ENCODE assay signal across 19 cellular contexts in the genomic region with DNA sequence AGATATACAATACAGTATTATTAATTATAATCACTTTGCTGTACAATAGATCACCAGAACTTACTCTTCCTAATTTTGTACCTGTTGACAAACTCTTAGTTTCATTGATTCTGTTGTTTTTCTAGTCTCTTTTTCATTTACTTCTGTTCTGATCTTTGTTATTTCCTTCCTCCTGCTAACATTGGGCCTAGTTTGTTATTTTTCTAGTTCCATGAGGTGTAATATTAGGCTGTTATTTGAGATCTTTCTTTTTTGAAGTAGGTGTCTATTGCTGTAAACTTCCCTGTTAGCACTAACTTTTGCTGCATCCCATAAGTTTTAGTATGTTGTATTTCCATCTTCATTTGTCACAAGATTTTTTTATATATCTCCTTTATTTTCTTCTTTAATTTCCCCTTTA. TPM values are rescaled to one million over a fixed set of nuclear protein-coding genes. Genes with fewer than 3 reads are reported as not detected.
DNase-seq lines count a peak whose midpoint lies in the region; ATAC-seq and TF ChIP-seq lines count a peak whose summit lies in the region.
"Had no signal": no experiment of that assay in that cellular context is flagged by ENCODE, and none has a peak within 500 bp of the region (broad histone marks: within the 10 kb centered on the region; RNA-seq: fewer than 3 reads in every experiment).

No MANE protein-coding gene starts in this region.

- H3K36me3 ChIP-seq in left lung (no peaks in the 10 kb centered on the region), skeletal muscle tissue (ENCODE audit: control insufficient read depth in 3 of 3, insufficient read depth in 3 of 3, low read length in 3 of 3) (no peaks in the 10 kb centered on the region), aorta (ENCODE audit: control insufficient read depth in 1 of 2, insufficient read depth in 2 of 2, low read length in 1 of 2) (no peaks in the 10 kb centered on the region)
- H3K36me3 ChIP-seq: MG63 had no signal

- no TSS peak for BruUV-seq in Calu3 (replicated peaks; lab: Mats Ljungman, UMichigan)

- no peak for ATAC-seq in activated naive CD8-positive, alpha-beta T cell treated with anti-CD3 and anti-CD28 coated beads, Interleukin-2, amount 50 U/mL, for 24 hours
- ATAC-seq in left lung (no peak), GM18870 (IDR thresholded peaks at IDR 0.05; ENCODE audit: unreplicated experiment) (no peak), aorta (ENCODE audit: low FRiP score) (no peak), HG02973 (IDR thresholded peaks at IDR 0.05; ENCODE audit: unreplicated experiment) (no peak)
- no peak for ATAC-seq in activated T-helper 17 cell treated with anti-CD3 and anti-CD28 coated beads, Interleukin-2, amount 50 U/mL, for 72 hours (replicated peaks)
- ATAC-seq: activated naive CD4-positive, alpha-beta T cell treated with anti-CD3 and anti-CD28 coated beads, Interleukin-2, amount 50 U/mL, for 72 hours; naive thymus-derived CD4-positive, alpha-beta T cell had no signal

- DNase-seq in Calu3 (no peak), left lung (no peak), aorta (no peak)
- no peak for DNase-seq in activated naive CD8-positive, alpha-beta T cell treated with anti-CD3 and anti-CD28 coated beads, Interleukin-2, amount 50 U/mL, for 24 hours
- DNase-seq: activated CD4-positive, CD25-positive, alpha-beta regulatory T cell; activated CD8-positive, alpha-beta memory T cell treated with anti-CD3 and anti-CD28 coated beads, Interleukin-2, amount 50 U/mL, for 48 hours; cerebellar nuclear complex; DMS79; GOT3; kidney; MG63; naive thymus-derived CD4-positive, alpha-beta T cell; NCI-H2081 treated with DMSO at 0.1 percent for 48 hours; stimulated activated CD4-positive, alpha-beta T cell treated with anti-CD3 and anti-CD28 coated beads, Interleukin-2, amount 100 ng/mL, for 48 hours had no signal

- no peaks in the 10 kb centered on the region for H3K27me3 ChIP-seq in left lung
- H3K27me3 ChIP-seq in skeletal muscle tissue (ENCODE audit: control insufficient read depth in 3 of 3, insufficient read depth in 3 of 3, low read length in 3 of 3): no peaks in the 10 kb centered on the region
- no peaks in the 10 kb centered on the region for H3K27me3 ChIP-seq in aorta (ENCODE audit: control insufficient read depth in 1 of 2, insufficient read depth in 2 of 2, low read length in 1 of 2)
- H3K27me3 ChIP-seq: MG63 had no signal

- H3K9me3 Mint-ChIP-seq in Calu3 (ENCODE audit: low read depth, unreplicated experiment): no peaks in the 10 kb centered on the region
- no peaks in the 10 kb centered on the region for H3K9me3 Mint-ChIP-seq in activated naive CD8-positive, alpha-beta T cell treated with anti-CD3 and anti-CD28 coated beads, Interleukin-2, amount 50 U/mL, for 24 hours
- H3K9me3 Mint-ChIP-seq in activated T-helper 17 cell treated with anti-CD3 and anti-CD28 coated beads, Interleukin-2, amount 50 U/mL, for 72 hours: no peaks in the 10 kb centered on the region
- H3K9me3 Mint-ChIP-seq: activated naive CD4-positive, alpha-beta T cell treated with anti-CD3 and anti-CD28 coated beads, Interleukin-2, amount 50 U/mL, for 72 hours; naive thymus-derived CD4-positive, alpha-beta T cell had no signal

- peak overlapping the region in 1 of 2 donors; percentile 44 for H3K4me3 ChIP-seq in left lung
- no peak overlapping the region for H3K4me3 ChIP-seq in skeletal muscle tissue (ENCODE audit: low read length in 3 of 3)
- H3K4me3 ChIP-seq in aorta (ENCODE audit: low read length in 2 of 2): no peak overlapping the region
- H3K4me3 ChIP-seq: MG63 had no signal

- no peak overlapping the region for H3K4me3 Mint-ChIP-seq in Calu3 (ENCODE audit: low read depth, unreplicated experiment)
- no peak overlapping the region for H3K4me3 Mint-ChIP-seq in activated naive CD8-positive, alpha-beta T cell treated with anti-CD3 and anti-CD28 coated beads, Interleukin-2, amount 50 U/mL, for 24 hours
- H3K4me3 Mint-ChIP-seq in activated T-helper 17 cell treated with anti-CD3 and anti-CD28 coated beads, Interleukin-2, amount 50 U/mL, for 72 hours: no peak overlapping the region

- CTCF ChIA-PET in Calu3 (lab: Charles Lee): no interaction called here

- H3K27me3 Mint-ChIP-seq in Calu3 (ENCODE audit: unreplicated experiment): no peaks in the 10 kb centered on the region
- H3K27me3 Mint-ChIP-seq in activated naive CD8-positive, alpha-beta T cell treated with anti-CD3 and anti-CD28 coated beads, Interleukin-2, amount 50 U/mL, for 24 hours: no peaks in the 10 kb centered on the region
- H3K27me3 Mint-ChIP-seq in activated T-helper 17 cell treated with anti-CD3 and anti-CD28 coated beads, Interleukin-2, amount 50 U/mL, for 72 hours: no peaks in the 10 kb centered on the region
- H3K27me3 Mint-ChIP-seq: naive thymus-derived CD4-positive, alpha-beta T cell had no signal

- peaks cover 4% of the 10 kb centered on the region for H3K36me3 Mint-ChIP-seq in Calu3 (ENCODE audit: insufficient read depth, unreplicated experiment)
- no peaks in the 10 kb centered on the region for H3K36me3 Mint-ChIP-seq in activated naive CD8-positive, alpha-beta T cell treated with anti-CD3 and anti-CD28 coated beads, Interleukin-2, amount 50 U/mL, for 24 hours (ENCODE audit: low read depth)
- H3K36me3 Mint-ChIP-seq in activated T-helper 17 cell treated with anti-CD3 and anti-CD28 coated beads, Interleukin-2, amount 50 U/mL, for 72 hours (ENCODE audit: low read depth): no peaks in the 10 kb centered on the region
- H3K36me3 Mint-ChIP-seq: activated naive CD4-positive, alpha-beta T cell treated with anti-CD3 and anti-CD28 coated beads, Interleukin-2, amount 50 U/mL, for 72 hours had no signal

- H3K27ac ChIP-seq in left lung: peak overlapping the region; percentile 72 to 92
- H3K27ac ChIP-seq in skeletal muscle tissue (ENCODE audit: low read depth, low read length): peak overlapping the region; percentile 87
- no peak overlapping the region for H3K27ac ChIP-seq in aorta (ENCODE audit: low read depth in 1 of 2, low read length in 2 of 2)

- H3K27ac Mint-ChIP-seq in Calu3 (ENCODE audit: unreplicated experiment): peak overlapping the region; percentile 73
- H3K27ac Mint-ChIP-seq in activated naive CD8-positive, alpha-beta T cell treated with anti-CD3 and anti-CD28 coated beads, Interleukin-2, amount 50 U/mL, for 24 hours: peak overlapping the region; percentile 32
- no peak overlapping the region for H3K27ac Mint-ChIP-seq in activated T-helper 17 cell treated with anti-CD3 and anti-CD28 coated beads, Interleukin-2, amount 50 U/mL, for 72 hours
- H3K27ac Mint-ChIP-seq: activated naive CD4-positive, alpha-beta T cell treated with anti-CD3 and anti-CD28 coated beads, Interleukin-2, amount 50 U/mL, for 72 hours had no signal

- intact Hi-C loops in Calu3 (cut with micrococcal nuclease; ENCODE audit: unreplicated experiment) (no loop called here), left lung (cut with DNase I) (loop anchor here in 1 of 2 donors (10.0 kb wide), 1 partner anchor 235 kb away; no protein-coding TSS in a partner anchor), aorta (cut with DNase I) (loop anchor here (10.0 kb wide), 3 partner anchors 105 to 215 kb away; a partner anchor contains a TSS)

- TF ChIP-seq CTCF in Calu3 (IDR thresholded peaks at IDR 0.05; ENCODE audit: unreplicated experiment) (no peak), left lung (IDR thresholded peaks at IDR 0.05) (no peak)

- H3K4me1 ChIP-seq in left lung (peaks cover 22 to 94% of the 10 kb centered on the region in 2 donors), skeletal muscle tissue (ENCODE audit: control insufficient read depth in 3 of 3, insufficient read depth in 3 of 3, low read length in 3 of 3) (peaks cover 43 to 55% (median 55%) of the 10 kb centered on the region in 3 donors), aorta (ENCODE audit: control insufficient read depth in 1 of 2, insufficient read depth in 2 of 2, low read length in 2 of 2) (peaks cover 2 to 8% of the 10 kb centered on the region in 2 donors)

- H3K9me3 ChIP-seq in left lung (no peaks in the 10 kb centered on the region), skeletal muscle tissue (ENCODE audit: control insufficient read depth in 3 of 3, low read length in 3 of 3) (no peaks in the 10 kb centered on the region), aorta (ENCODE audit: control insufficient read depth, low read length) (no peaks in the 10 kb centered on the region)
- H3K9me3 ChIP-seq: MG63 had no signal

- H3K4me1 Mint-ChIP-seq in Calu3 (ENCODE audit: low read depth, unreplicated experiment): peaks cover 85% of the 10 kb centered on the region
- peaks cover 68% of the 10 kb centered on the region for H3K4me1 Mint-ChIP-seq in activated naive CD8-positive, alpha-beta T cell treated with anti-CD3 and anti-CD28 coated beads, Interleukin-2, amount 50 U/mL, for 24 hours
- peaks cover 27% of the 10 kb centered on the region for H3K4me1 Mint-ChIP-seq in activated T-helper 17 cell treated with anti-CD3 and anti-CD28 coated beads, Interleukin-2, amount 50 U/mL, for 72 hours

- H3K9ac ChIP-seq in skeletal muscle tissue (ENCODE audit: low read depth in 1 of 3, low read length in 3 of 3): no peak overlapping the region

RNA-seq across cellular contexts. Expression of a gene that starts 55.1 kb away (rescaled TPM):
- 40.1 and 51.5 TPM in 2 replicates for total RNA-seq in Calu3 (2022)
- total RNA-seq in left lung: 100 to 1,000 TPM; 111 to 122 TPM
- total RNA-seq in skeletal muscle tissue: 26.6 TPM
- 100 to 1,000 TPM; 146 to 186 TPM for total RNA-seq in activated T-helper 17 cell treated with anti-CD3 and anti-CD28 coated beads, Interleukin-2, amount 50 U/mL, for 72 hours
- 100 to 1,000 TPM in 1 of 2 donors, 10 to 100 TPM in 1; 76.7 to 100 TPM for total RNA-seq in aorta
- polyA plus RNA-seq in aorta: 100 to 1,000 TPM in 1 of 2 donors, 10 to 100 TPM in 1; 48.0 to 111 TPM

Comparison
In these comparisons a context has a peak if more than half of its experiments do, and no peak if none do; other contexts are left out.
1. H3K27ac ChIP-seq: peak in left lung (2 of 2) and skeletal muscle tissue (single experiment); none in aorta (0 of 2).